1 cellular context compared by ENCODE assay signal in the genomic region with DNA sequence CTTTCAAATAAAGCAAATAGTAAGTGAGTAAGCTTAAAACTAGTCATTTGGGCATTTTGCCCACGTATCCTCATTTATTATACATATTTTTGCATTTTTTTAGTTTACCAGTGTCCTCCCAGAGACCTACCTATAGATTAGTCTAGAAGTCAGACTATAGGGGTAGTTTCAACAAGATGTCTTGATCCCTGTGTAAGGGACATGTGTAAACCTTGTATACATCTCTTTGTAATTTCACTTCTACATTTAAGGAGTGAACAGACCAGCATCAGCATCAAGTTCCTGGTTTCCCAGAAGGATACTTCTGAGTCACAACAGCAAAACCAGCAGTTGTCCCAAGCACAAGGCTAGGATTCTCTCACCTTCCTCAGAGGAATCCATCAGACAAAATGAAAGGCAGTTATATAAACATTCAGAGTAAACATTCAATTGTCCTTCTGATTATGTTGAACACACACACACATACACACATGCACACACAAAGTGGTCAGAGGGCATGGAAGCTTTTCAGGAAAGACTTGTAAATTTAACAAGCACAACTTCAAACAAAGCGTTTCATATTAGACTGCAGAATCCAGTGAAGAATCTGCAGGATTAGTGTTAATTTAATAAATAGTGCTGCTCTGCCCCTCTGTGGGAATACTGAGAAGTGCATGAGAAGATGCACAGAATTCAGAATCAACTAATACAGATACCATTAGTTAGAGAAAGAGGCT.
TF ChIP-seq lines count a peak whose summit lies in the region.

No MANE protein-coding gene starts in this region.

TF ChIP-seq in HepG2, 621 proteins besides CTCF, POLR2A, EP300 and RAD21 (continued from another document):
- TF ChIP-seq, protein P1, sequence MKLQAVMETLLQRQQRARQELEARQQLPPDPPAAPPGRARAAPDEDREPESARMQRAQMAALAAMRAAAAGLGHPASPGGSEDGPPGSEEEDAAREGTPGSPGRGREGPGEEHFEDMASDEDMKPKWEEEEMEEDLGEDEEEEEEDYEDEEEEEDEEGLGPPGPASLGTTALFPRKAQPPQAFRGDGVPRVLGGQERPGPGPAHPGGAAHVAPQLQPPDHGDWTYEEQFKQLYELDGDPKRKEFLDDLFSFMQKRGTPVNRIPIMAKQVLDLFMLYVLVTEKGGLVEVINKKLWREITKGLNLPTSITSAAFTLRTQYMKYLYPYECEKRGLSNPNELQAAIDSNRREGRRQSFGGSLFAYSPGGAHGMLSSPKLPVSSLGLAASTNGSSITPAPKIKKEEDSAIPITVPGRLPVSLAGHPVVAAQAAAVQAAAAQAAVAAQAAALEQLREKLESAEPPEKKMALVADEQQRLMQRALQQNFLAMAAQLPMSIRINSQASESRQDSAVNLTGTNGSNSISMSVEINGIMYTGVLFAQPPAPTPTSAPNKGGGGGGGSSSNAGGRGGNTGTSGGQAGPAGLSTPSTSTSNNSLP (IDR thresholded peaks at IDR 0.05; ENCODE audit: low read depth, low read length), result peak; percentile 53; the same call in 1 of the 2 replicates
- TF ChIP-seq BCL6 (CRISPR knock-in tag; IDR thresholded peaks at IDR 0.05), result peak; percentile 79
- TF ChIP-seq PLRG1 (conservative IDR thresholded peaks at IDR 0.05), result no peak
- TF ChIP-seq SOX13 (IDR thresholded peaks at IDR 0.05), result no peak
- peak in 1 of 2 experiments; percentile 19; a peak in 1 of 4 replicates for TF ChIP-seq SOX13 (CRISPR knock-in tag; conservative IDR thresholded peaks at IDR 0.05 in 1 of 2, IDR thresholded peaks at IDR 0.05 in 1 of 2)
- no peak for TF ChIP-seq HIVEP1 (CRISPR knock-in tag; IDR thresholded peaks at IDR 0.05)
